In the genomic region with DNA sequence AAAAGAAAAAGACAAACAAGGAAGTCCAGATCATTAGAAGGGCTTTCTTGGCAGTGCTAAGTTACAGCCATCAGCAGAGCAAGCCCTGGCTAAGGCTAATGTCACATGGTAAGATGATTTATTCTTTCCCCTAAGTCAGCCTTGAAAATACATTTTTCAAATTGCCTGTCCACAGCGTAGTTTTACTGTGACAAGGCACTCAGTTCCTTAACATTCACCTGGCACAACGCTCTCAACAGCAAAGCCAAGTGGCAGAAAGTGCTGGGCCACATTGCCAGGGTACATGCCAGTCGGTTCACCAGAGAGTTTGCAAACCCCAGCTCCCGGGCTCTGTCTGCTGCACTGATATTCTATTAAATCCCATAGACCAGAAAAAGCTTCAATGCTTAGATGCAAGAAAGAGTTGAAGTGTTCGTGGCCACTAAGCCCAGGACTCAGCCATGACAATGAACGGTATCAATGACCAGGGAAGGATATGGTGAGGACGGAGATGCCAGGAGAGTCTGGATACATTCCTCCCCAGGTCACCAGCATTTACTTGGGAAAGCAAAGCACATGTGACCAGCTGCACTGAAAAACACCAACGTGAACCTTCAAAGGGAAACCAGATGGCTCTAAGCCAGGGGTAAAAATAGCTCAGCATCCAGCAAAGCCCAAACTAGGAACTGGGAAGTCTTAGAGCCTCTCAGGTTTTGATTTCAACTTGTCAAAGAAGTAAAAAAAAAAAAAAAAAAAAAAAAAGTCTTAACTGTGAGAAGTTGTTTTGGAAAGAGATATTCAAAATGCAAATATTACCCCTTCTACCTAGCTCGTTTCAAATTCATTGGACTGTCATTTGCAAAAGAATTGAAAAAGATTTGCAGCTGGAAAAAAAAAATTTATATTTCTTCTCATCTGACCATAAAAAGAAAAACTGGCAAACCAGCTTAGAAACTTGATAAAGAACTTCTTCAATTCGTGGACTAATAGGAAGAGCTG, we compare ENCODE assay signal across 9 cellular contexts. TPM values are rescaled to one million over a fixed set of nuclear protein-coding genes. Genes with fewer than 3 reads are reported as not detected.
DNase-seq lines count a peak whose midpoint lies in the region; ATAC-seq lines count a peak whose summit lies in the region.
"Had no signal": no experiment of that assay in that cellular context is flagged by ENCODE, and none has a peak within 500 bp of the region (broad histone marks: within the 10 kb centered on the region; RNA-seq: fewer than 3 reads in every experiment).

No MANE protein-coding gene starts in this region.

- H3K4me1 Mint-ChIP-seq in activated T-cell treated with anti-CD3 and anti-CD28 coated beads, Interleukin-2, amount 50 U/mL, for 4 hours (ENCODE audit: low read depth), result peaks cover 47% of the 10 kb centered on the region
- peaks cover 12% of the 10 kb centered on the region for H3K4me1 Mint-ChIP-seq in activated T-helper 2 cell treated with anti-CD3 and anti-CD28 coated beads, Interferon-gamma antibody, Interleukin-2, Interleukin-4, amounts not matched to agents 10 μg/mL and 5 μg/mL and 100 μg/mL, durations not matched to agents 14 hours and 24 hours and 36 hours (ENCODE audit: low read depth)

- no peaks in the 10 kb centered on the region for H3K27me3 Mint-ChIP-seq in activated T-cell treated with anti-CD3 and anti-CD28 coated beads, Interleukin-2, amount 50 U/mL, for 4 hours (ENCODE audit: low read depth)
- H3K27me3 Mint-ChIP-seq in activated T-helper 2 cell treated with anti-CD3 and anti-CD28 coated beads, Interferon-gamma antibody, Interleukin-2, Interleukin-4, amounts not matched to agents 10 μg/mL and 5 μg/mL and 100 μg/mL, durations not matched to agents 14 hours and 24 hours and 36 hours (ENCODE audit: low read depth), result no peaks in the 10 kb centered on the region

- no peaks in the 10 kb centered on the region for H3K9me3 Mint-ChIP-seq in activated T-cell treated with anti-CD3 and anti-CD28 coated beads, Interleukin-2, amount 50 U/mL, for 4 hours
- H3K9me3 Mint-ChIP-seq in activated T-helper 2 cell treated with anti-CD3 and anti-CD28 coated beads, Interferon-gamma antibody, Interleukin-2, Interleukin-4, amounts not matched to agents 10 μg/mL and 5 μg/mL and 100 μg/mL, durations not matched to agents 14 hours and 24 hours and 36 hours, result no peaks in the 10 kb centered on the region

- H3K4me3 Mint-ChIP-seq in activated T-cell treated with anti-CD3 and anti-CD28 coated beads, Interleukin-2, amount 50 U/mL, for 4 hours, result peak overlapping the region; percentile 16
- H3K4me3 Mint-ChIP-seq in activated T-helper 2 cell treated with anti-CD3 and anti-CD28 coated beads, Interferon-gamma antibody, Interleukin-2, Interleukin-4, amounts not matched to agents 10 μg/mL and 5 μg/mL and 100 μg/mL, durations not matched to agents 14 hours and 24 hours and 36 hours (ENCODE audit: low read depth), result no peak overlapping the region

- peak overlapping the region; percentile 71 for H3K27ac ChIP-seq in epithelial cell of prostate
- H3K27ac ChIP-seq in mucosa of rectum (ENCODE audit: low read depth in 2 of 2, low read length in 2 of 2), result peak overlapping the region; percentile 18 to 29
- H3K27ac ChIP-seq in urinary bladder (ENCODE audit: low read depth), result peak overlapping the region; percentile 64

- no peaks in the 10 kb centered on the region for H3K9me3 ChIP-seq in mucosa of rectum (ENCODE audit: control insufficient read depth in 2 of 2, low read length in 2 of 2)

- H3K36me3 ChIP-seq in mucosa of rectum (ENCODE audit: control insufficient read depth in 2 of 2, insufficient read depth in 2 of 2, low read length in 2 of 2) (no peaks in the 10 kb centered on the region), urinary bladder (ENCODE audit: insufficient read depth) (no peaks in the 10 kb centered on the region)

- H3K9ac ChIP-seq in mucosa of rectum (ENCODE audit: low read depth in 1 of 2, low read length in 2 of 2), result no peak overlapping the region

- H3K27ac Mint-ChIP-seq in activated T-helper 2 cell treated with anti-CD3 and anti-CD28 coated beads, Interferon-gamma antibody, Interleukin-2, Interleukin-4, amounts not matched to agents 10 μg/mL and 5 μg/mL and 100 μg/mL, durations not matched to agents 14 hours and 24 hours and 36 hours, result no peak overlapping the region

- no peak for DNase-seq in activated T-cell treated with anti-CD3 and anti-CD28 coated beads, Interleukin-2, amount 50 U/mL, for 4 hours
- DNase-seq in activated T-cell treated with anti-CD3 and anti-CD28 coated beads, Interleukin-2, amount 50 U/mL, for 1 hour, result no peak
- no peak for DNase-seq in epithelial cell of prostate (ENCODE audit: low read depth, low spot score)
- no peak for DNase-seq in NCI-H146 treated with DMSO at 0.1 percent for 48 hours (lab: John Stamatoyannopoulos, UW; ENCODE audit: unreplicated experiment)
- no peak for DNase-seq in activated T-helper 2 cell treated with anti-CD3 and anti-CD28 coated beads, Interferon-gamma antibody, Interleukin-2, Interleukin-4, amounts not matched to agents 10 μg/mL and 5 μg/mL and 100 μg/mL, durations not matched to agents 14 hours and 24 hours and 36 hours (ENCODE audit: low spot score)
- DNase-seq: activated CD4-positive, alpha-beta T cell treated with anti-CD3 and anti-CD28 coated beads, Interleukin-2, amount 50 U/mL, for 4 hours had no signal

- no peaks in the 10 kb centered on the region for H3K27me3 ChIP-seq in mucosa of rectum (ENCODE audit: control insufficient read depth in 2 of 2, insufficient read depth in 2 of 2, low read length in 2 of 2)

- H3K4me3 ChIP-seq in mucosa of rectum (ENCODE audit: low read length in 2 of 2) (no peak overlapping the region), urinary bladder (ENCODE audit: low read depth, low read length) (no peak overlapping the region)

- H3K4me1 ChIP-seq in mucosa of rectum (ENCODE audit: control insufficient read depth in 2 of 2, insufficient read depth in 2 of 2, low read length in 2 of 2) (peaks cover 0 to 8% of the 10 kb centered on the region in 2 donors), urinary bladder (ENCODE audit: insufficient read depth) (no peaks in the 10 kb centered on the region)

- WGBS in urinary bladder, result 14% methylated on average over 10 of the region's 10 CpGs

- intact Hi-C loops in activated T-helper 2 cell treated with anti-CD3 and anti-CD28 coated beads, Interferon-gamma antibody, Interleukin-2, Interleukin-4, amounts not matched to agents 10 μg/mL and 5 μg/mL and 100 μg/mL, durations not matched to agents 14 hours and 24 hours and 36 hours (cut with micrococcal nuclease), result no loop called here

- ATAC-seq in activated T-cell treated with anti-CD3 and anti-CD28 coated beads, Interleukin-2, amount 50 U/mL, for 4 hours, result no peak
- ATAC-seq in GM19328 (IDR thresholded peaks at IDR 0.05; ENCODE audit: unreplicated experiment), result no peak

- peaks cover 10% of the 10 kb centered on the region for H3K36me3 Mint-ChIP-seq in activated T-cell treated with anti-CD3 and anti-CD28 coated beads, Interleukin-2, amount 50 U/mL, for 4 hours (ENCODE audit: insufficient read depth)
- no peaks in the 10 kb centered on the region for H3K36me3 Mint-ChIP-seq in activated T-helper 2 cell treated with anti-CD3 and anti-CD28 coated beads, Interferon-gamma antibody, Interleukin-2, Interleukin-4, amounts not matched to agents 10 μg/mL and 5 μg/mL and 100 μg/mL, durations not matched to agents 14 hours and 24 hours and 36 hours (ENCODE audit: low read depth)

RNA-seq across cellular contexts. Expression of a gene that starts 23.9 kb away (rescaled TPM):
- 1 to 10 TPM; 1.9 to 3.2 (median 2.9) TPM for total RNA-seq in activated T-cell treated with anti-CD3 and anti-CD28 coated beads, Interleukin-2, amount 50 U/mL, for 4 hours
- 31.2 TPM for total RNA-seq in urinary bladder
- polyA plus RNA-seq in urinary bladder, result 14.2 TPM
- 0.60 and 0.73 TPM in 2 replicates for total RNA-seq in activated T-helper 2 cell treated with anti-CD3 and anti-CD28 coated beads, Interferon-gamma antibody, Interleukin-2, Interleukin-4, amounts not matched to agents 10 μg/mL and 5 μg/mL and 100 μg/mL, durations not matched to agents 14 hours and 24 hours and 36 hours
